Comparison of ENCODE assay signal across 12 cellular contexts in genomic region chr10:133062085-133062484, GRCh38. TPM values are rescaled to one million over a fixed set of nuclear protein-coding genes. Genes with fewer than 3 reads are reported as not detected.
"Had no signal": no experiment of that assay in that cellular context is flagged by ENCODE, and none has a peak within 500 bp of the region (broad histone marks: within the 10 kb centered on the region; RNA-seq: fewer than 3 reads in every experiment).

No MANE protein-coding gene starts in this region.

- H3K4me3 ChIP-seq: GM23248, HAP-1 had no signal

- DNase-seq: GM23248, GOT3, H7, HFFc6, KG1 had no signal

- H3K4me1 ChIP-seq: HAP-1 had no signal

- H3K27ac ChIP-seq: GM23248, HL-60 had no signal

- ATAC-seq: HCT116, HepG2 had no signal

- FAIRE-seq: HepG2 had no signal

RNA-seq across cellular contexts. Expression of gene ADGRA1, which starts 25.6 kb away (rescaled TPM):
- total RNA-seq: GM23248, H4, HepG2, HFFc6, HT1080 had no signal
- polyA plus RNA-seq: GM23248, HepG2, IgD-negative memory B cell had no signal
